Comparison of ENCODE assay signal across 8 cellular contexts in genomic region chr14:58299665-58300202, GRCh38. TPM values are rescaled to one million over a fixed set of nuclear protein-coding genes. Genes with fewer than 3 reads are reported as not detected.
A peak's percentile ranks its signal among the peaks of the same experiment; 100 is the strongest.
DNase-seq lines count a peak whose midpoint lies in the region; ATAC-seq, FAIRE-seq and TF ChIP-seq lines count a peak whose summit lies in the region.

No MANE protein-coding gene starts in this region.

- no peak overlapping the region for H2BK20ac ChIP-seq in H1 (ENCODE audit: low read length)

- no peak overlapping the region for H4K91ac ChIP-seq in H1 (replicated peaks; ENCODE audit: insufficient read length, low read length)

- H4K20me1 ChIP-seq in H1 (replicated peaks in 1 of 2; ENCODE audit: control insufficient read depth in 1 of 2, insufficient read depth in 2 of 2, low read length in 2 of 2), result peaks cover 2% of the 10 kb centered on the region in 2 experiments

- no peak overlapping the region for H2AK5ac ChIP-seq in H1 (ENCODE audit: low read depth, low read length)

- no peak for TF ChIP-seq EP300 in H1 (IDR thresholded peaks at IDR 0.05; ENCODE audit: borderline replicate concordance in 1 of 2, low read depth in 2 of 2, low read length in 2 of 2)

- H3K27ac ChIP-seq in H1 (ENCODE audit: low read depth, low read length) (0 out of 2 replicates have a peak overlapping the region, but pooled peaks have one; percentile 29), muscle layer of duodenum (ENCODE audit: low read length) (peak overlapping the region; percentile 88)

- H4K8ac ChIP-seq in H1 (ENCODE audit: extremely low read depth, insufficient read depth, low read length), result peak overlapping the region; percentile 16; the same call in 1 of the 2 replicates

- peak overlapping the region; percentile 69; the same call in 1 of the 2 replicates for H2AFZ ChIP-seq in H1 (ENCODE audit: low read length)

- TF ChIP-seq POLR2A in H1 (IDR thresholded peaks at IDR 0.05; ENCODE audit: control extremely low read depth in 1 of 2, low read depth in 2 of 2, low read length in 2 of 2), result no peak

- ATAC-seq in GM18873 (IDR thresholded peaks at IDR 0.05; ENCODE audit: low FRiP score, unreplicated experiment), result no peak
- ATAC-seq in HG02571 (IDR thresholded peaks at IDR 0.05; ENCODE audit: unreplicated experiment), result no peak
- no peak for ATAC-seq in HG03039 (IDR thresholded peaks at IDR 0.05; ENCODE audit: unreplicated experiment)

- H3K9me3 ChIP-seq in H1 (ENCODE audit: insufficient read depth in 2 of 2, low read depth in 1 of 2, low read length in 1 of 2) (no peaks in the 10 kb centered on the region), muscle layer of duodenum (ENCODE audit: control insufficient read depth in 1 of 2, low read length in 2 of 2) (no peaks in the 10 kb centered on the region)

- CTCF ChIA-PET in H1 (lab: Charles Lee; ENCODE audit: partially characterized antibody), result interaction anchor here (1.2 kb wide), 1 partner anchor 134 kb away, joined by 5 read pairs; no protein-coding TSS in a partner anchor

- no peak overlapping the region for H2BK120ac ChIP-seq in H1 (replicated peaks; ENCODE audit: low read depth, low read length)

- peak overlapping the region; percentile 87 to 96 for H3K4me2 ChIP-seq in H1 (ENCODE audit: insufficient read depth in 1 of 2, low read depth in 2 of 2, low read length in 2 of 2)

- H3K4me3 ChIP-seq in H1 (ENCODE audit: extremely low read depth in 1 of 4, insufficient read depth in 2 of 4, low read depth in 3 of 4, low read length in 4 of 4), result peak overlapping the region; percentile 81 to 94 (median 92)
- H3K4me3 ChIP-seq in muscle layer of duodenum (ENCODE audit: low read depth in 1 of 2, low read length in 2 of 2), result peak overlapping the region; percentile 95 to 99

- no peak overlapping the region for H3K56ac ChIP-seq in H1 (replicated peaks; ENCODE audit: insufficient read length, low read depth, low read length)

- no peak overlapping the region for H3K4ac ChIP-seq in H1 (replicated peaks; ENCODE audit: insufficient read length, low read depth, low read length)

- DNase-seq in activated effector memory CD4-positive, alpha-beta T cell treated with Interleukin-2 at 50 U/mL for 16 hours, result peak; percentile 6
- no peak for DNase-seq in activated effector memory CD4-positive, alpha-beta T cell treated with anti-CD3 and anti-CD28 coated beads, Interleukin-2, amount 50 U/mL, for 16 hours
- peak; percentile 5 for DNase-seq in RPMI7951 (ENCODE audit: low read depth)
- DNase-seq in H1 (ENCODE audit: low read depth in 1 of 2, low spot score in 2 of 2), result no peak

- peaks cover 13 to 56% of the 10 kb centered on the region in 2 experiments for H3K79me2 ChIP-seq in H1 (ENCODE audit: control insufficient read depth in 1 of 2, insufficient read depth in 2 of 2, low read length in 2 of 2)

- H3K36me3 ChIP-seq in H1 (ENCODE audit: control insufficient read depth in 2 of 4, insufficient read depth in 4 of 4, low read length in 3 of 4) (peaks cover 0 to 21% (median 6%) of the 10 kb centered on the region in 4 experiments; a peak in 4 of 8 replicates), muscle layer of duodenum (ENCODE audit: control insufficient read depth in 1 of 2, insufficient read depth in 2 of 2, low read length in 2 of 2) (peaks cover 10 to 14% of the 10 kb centered on the region in 2 donors)

- no peak for TF ChIP-seq CTCF in H1 (IDR thresholded peaks at IDR 0.05; ENCODE audit: control extremely low read depth in 1 of 3, insufficient read depth in 1 of 3, low read depth in 1 of 3, low read length in 3 of 3)

- peak overlapping the region; percentile 35 for H4K5ac ChIP-seq in H1 (ENCODE audit: insufficient read length, low read depth, low read length)

- no peak overlapping the region for H2BK15ac ChIP-seq in H1 (ENCODE audit: low read length)

- FAIRE-seq in H1 (lab: Jason Lieb, UNC), result no peak

- H3K4me1 ChIP-seq in H1 (replicated peaks in 1 of 4; ENCODE audit: control insufficient read depth in 3 of 4, insufficient read depth in 4 of 4, low read length in 3 of 4) (peaks cover 0 to 3% (median 0%) of the 10 kb centered on the region in 4 experiments; a peak in 2 of 7 replicates), muscle layer of duodenum (ENCODE audit: control insufficient read depth in 1 of 2, insufficient read depth in 2 of 2, low read length in 2 of 2) (peaks cover 11 to 34% of the 10 kb centered on the region in 2 donors)

- H3K23ac ChIP-seq in H1 (ENCODE audit: insufficient read length), result no peak overlapping the region

- H3K9ac ChIP-seq in H1 (replicated peaks in 1 of 4; ENCODE audit: extremely low read depth in 1 of 4, low read depth in 3 of 4, low read length in 3 of 4), result peak overlapping the region; percentile 36 to 84 (median 60)

- no peaks in the 10 kb centered on the region for H3K27me3 ChIP-seq in H1 (replicated peaks in 1 of 4; ENCODE audit: control insufficient read depth in 3 of 4, extremely low read depth in 1 of 4, insufficient read depth in 3 of 4, low read length in 3 of 4)
- H3K27me3 ChIP-seq in muscle layer of duodenum (ENCODE audit: low read depth, low read length), result no peaks in the 10 kb centered on the region

- H2BK12ac ChIP-seq in H1 (ENCODE audit: low read depth, low read length), result no peak overlapping the region

- H3K14ac ChIP-seq in H1 (ENCODE audit: insufficient read length), result no peak overlapping the region

- H3K18ac ChIP-seq in H1 (ENCODE audit: extremely low read depth, low read length), result no peak overlapping the region

- peaks cover 5% of the 10 kb centered on the region for H3K23me2 ChIP-seq in H1 (ENCODE audit: low read depth, low read length)

- POLR2A ChIA-PET in H1 (lab: Charles Lee; ENCODE audit: partially characterized antibody), result interaction anchor here (0.7 to 3.1 kb wide), 8 partner anchors 8 to 128 kb away, joined by 3 to 25 read pairs (median 16); partner anchors contain the start of genes KIAA0586, PSMA3, TIMM9 and TOMM20L

- no peaks in the 10 kb centered on the region; the same call in 1 of the 2 replicates for H3K79me1 ChIP-seq in H1 (ENCODE audit: low read depth, low read length)

- no peak for TF ChIP-seq RAD21 in H1 (IDR thresholded peaks at IDR 0.05 in 1 of 2, conservative IDR thresholded peaks at IDR 0.05 in 1 of 2; ENCODE audit: low read depth in 2 of 2, low read length in 2 of 2)

- WGBS in H1 (ENCODE audit: extremely low coverage in 1 of 2, insufficient coverage in 1 of 2, insufficient read length in 1 of 2, insufficient replicate concordance in 2 of 2, low coverage in 1 of 2, low lambda C conversion rate in 2 of 2, missing lambda C conversion rate in 1 of 2), 2 experiments, result 18% methylated on average over 15 of the region's 15 CpGs; no CpG with 5 or more reads in 1 of the 2 experiments

- peak overlapping the region; percentile 26; the same call in 1 of the 2 replicates for H2BK5ac ChIP-seq in H1 (ENCODE audit: low read depth, low read length)

TF ChIP-seq in H1, 55 proteins besides CTCF, POLR2A, EP300 and RAD21:
- TF ChIP-seq TAF1 (IDR thresholded peaks at IDR 0.05; ENCODE audit: low read depth, low read length) (peak; percentile 9; the same call in 1 of the 2 replicates), RBBP5 (IDR thresholded peaks at IDR 0.05; ENCODE audit: borderline replicate concordance, low read depth, low read length) (peak; percentile 12; the same call in 1 of the 2 replicates), CREB1 (IDR thresholded peaks at IDR 0.05) (no peak), SAP30 (IDR thresholded peaks at IDR 0.05; ENCODE audit: insufficient read depth, insufficient replicate concordance, low read length) (peak; percentile 79)

RNA-seq across cellular contexts. Expression of gene ARID4A, which starts 1.4 kb away (rescaled TPM):
- 4.3 and 5.9 TPM in 2 replicates for total RNA-seq in RPMI7951 (2014; rRNA removed; shearing (Covaris generic))
- total RNA-seq in H1 (2021; fragmentation: NEBNext Ultra II Directional; extraction: Animal tissue kit (Norgen Biotek cat#: 25700)), result 12.6 and 14.6 TPM in 2 replicates
- 1.9 and 2.1 TPM in 2 replicates for polyA plus RNA-seq in H1 (2011; rRNA removed)
- 3.2 TPM for polyA plus RNA-seq in H1 (2011; cell fraction: cytosol; rRNA removed)
- polyA plus RNA-seq in H1 (2011; cell fraction: nucleus; rRNA removed), result 10.2 TPM
- polyA plus RNA-seq in H1 (2012, experiment 1 of 2), result 4.5 to 13.8 TPM (median 7.1 TPM) in 4 replicates
- polyA plus RNA-seq in H1 (2012, experiment 2 of 2), result 1.8 TPM
- 16.6 TPM for polyA plus RNA-seq in H1 (2013, experiment 1 of 2)
- polyA plus RNA-seq in H1 (2013, experiment 2 of 2), result 15.9 TPM
- polyA minus RNA-seq in H1 (2011; rRNA and poly(A)+ RNA removed), result 4.3 and 6.2 TPM in 2 replicates
- polyA minus RNA-seq in H1 (2011; cell fraction: cytosol; rRNA and poly(A)+ RNA removed), result 2.9 TPM
- 24.6 TPM for polyA minus RNA-seq in H1 (2011; cell fraction: nucleus; rRNA and poly(A)+ RNA removed)

RNA-seq across cellular contexts. Expression of gene PSMA3, which starts 55.1 kb away (rescaled TPM):
- 215 and 218 TPM in 2 replicates for total RNA-seq in RPMI7951 (2014; rRNA removed; shearing (Covaris generic))
- 283 and 285 TPM in 2 replicates for total RNA-seq in H1 (2021; fragmentation: NEBNext Ultra II Directional; extraction: Animal tissue kit (Norgen Biotek cat#: 25700))
- polyA plus RNA-seq in H1 (2011; rRNA removed), result 244 and 507 TPM in 2 replicates
- polyA plus RNA-seq in H1 (2011; cell fraction: cytosol; rRNA removed), result 374 TPM
- polyA plus RNA-seq in H1 (2011; cell fraction: nucleus; rRNA removed), result 105 TPM
- polyA plus RNA-seq in H1 (2012, experiment 1 of 2), result 205 to 250 TPM (median 218 TPM) in 4 replicates
- polyA plus RNA-seq in H1 (2012, experiment 2 of 2), result 137 TPM
- 460 TPM for polyA plus RNA-seq in H1 (2013, experiment 1 of 2)
- 474 TPM for polyA plus RNA-seq in H1 (2013, experiment 2 of 2)
- polyA minus RNA-seq in H1 (2011; rRNA and poly(A)+ RNA removed), result 260 and 381 TPM in 2 replicates
- polyA minus RNA-seq in H1 (2011; cell fraction: cytosol; rRNA and poly(A)+ RNA removed), result 64.0 TPM
- 106 TPM for polyA minus RNA-seq in H1 (2011; cell fraction: nucleus; rRNA and poly(A)+ RNA removed)

Comparison
In these comparisons a context has a peak if more than half of its experiments do, and no peak if none do; other contexts are left out.
1. DNase-seq: peak in activated effector memory CD4-positive, alpha-beta T cell treated with Interleukin-2 at 50 U/mL for 16 hours (single experiment) and RPMI7951 (single experiment); none in activated effector memory CD4-positive, alpha-beta T cell treated with anti-CD3 and anti-CD28 coated beads, Interleukin-2, amount 50 U/mL, for 16 hours (single experiment) and H1 (0 of 2).